1 cellular context compared by ENCODE assay signal in genomic region chr16:16259968-16260367, GRCh38. TPM values are rescaled to one million over a fixed set of nuclear protein-coding genes. Genes with fewer than 3 reads are reported as not detected.
"Had no signal": no experiment of that assay in that cellular context is flagged by ENCODE, and none has a peak within 500 bp of the region (broad histone marks: within the 10 kb centered on the region; RNA-seq: fewer than 3 reads in every experiment).

No MANE protein-coding gene starts in this region.

RNA-seq across cellular contexts. Expression of gene ABCC6, which starts 36.7 kb away (rescaled TPM):
- total RNA-seq: foreskin keratinocyte had no signal
